Comparison of ENCODE assay signal across 23 cellular contexts in the genomic region with DNA sequence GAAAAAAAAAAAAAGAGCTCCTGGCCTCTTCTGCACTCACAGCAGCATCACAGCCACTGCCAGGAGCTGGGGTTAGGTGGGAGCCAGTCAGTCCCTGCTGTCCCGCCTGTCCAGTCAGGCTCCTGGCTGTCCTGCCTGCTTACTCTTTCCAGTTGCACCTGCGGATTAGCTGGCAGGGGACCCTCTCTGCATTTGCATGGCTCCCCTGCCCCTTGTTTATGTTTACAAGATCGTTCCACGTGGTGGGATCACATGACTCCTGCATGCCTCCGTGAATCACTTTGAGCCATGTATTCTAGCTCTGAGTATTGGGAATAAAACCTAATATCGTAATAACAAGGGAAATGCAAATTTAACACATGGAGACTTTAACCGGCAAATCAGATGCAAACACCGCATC. TPM values are rescaled to one million over a fixed set of nuclear protein-coding genes. Genes with fewer than 3 reads are reported as not detected.
DNase-seq lines count a peak whose midpoint lies in the region; ATAC-seq, FAIRE-seq and TF ChIP-seq lines count a peak whose summit lies in the region.
"Had no signal": no experiment of that assay in that cellular context is flagged by ENCODE, and none has a peak within 500 bp of the region (broad histone marks: within the 10 kb centered on the region; RNA-seq: fewer than 3 reads in every experiment).

No MANE protein-coding gene starts in this region.

- no peak overlapping the region for H2AFZ ChIP-seq in GM23338
- H2AFZ ChIP-seq in H1 (ENCODE audit: low read length), result no peak overlapping the region

- H2BK12ac ChIP-seq in H1 (ENCODE audit: low read depth, low read length), result no peak overlapping the region; the same call in 1 of the 2 replicates

- H3K23me2 ChIP-seq in H1 (ENCODE audit: low read depth, low read length), result peaks cover 3% of the 10 kb centered on the region; the same call in 1 of the 2 replicates

- H3K79me2 ChIP-seq in GM23338 (replicated peaks; ENCODE audit: insufficient read depth) (no peaks in the 10 kb centered on the region), H1 (ENCODE audit: control insufficient read depth in 1 of 2, insufficient read depth in 2 of 2, low read length in 2 of 2) (no peaks in the 10 kb centered on the region), mesendoderm (ENCODE audit: control insufficient read depth, insufficient read depth, low read length) (no peaks in the 10 kb centered on the region)

- H3K4me3 ChIP-seq in GM23338 (no peak overlapping the region), NT2/D1 (ENCODE audit: insufficient read length, low read depth) (no peak overlapping the region), H1 (ENCODE audit: extremely low read depth in 1 of 4, insufficient read depth in 2 of 4, low read depth in 3 of 4, low read length in 4 of 4) (peak overlapping the region in 2 of 4 experiments; percentile 7 to 28; a peak in 3 of 8 replicates), mesendoderm (ENCODE audit: low read length) (no peak overlapping the region), tibial artery (no peak overlapping the region), brain microvascular endothelial cell (ENCODE audit: low read depth, low read length) (no peak overlapping the region)
- H3K4me3 ChIP-seq: body of pancreas, heart right ventricle had no signal

- H3F3A ChIP-seq in GM23338 (replicated peaks; ENCODE audit: low read depth), result no peaks in the 10 kb centered on the region

- no peaks in the 10 kb centered on the region for H3K79me1 ChIP-seq in H1 (ENCODE audit: low read depth, low read length)
- H3K79me1 ChIP-seq in mesendoderm (ENCODE audit: low read length), result no peaks in the 10 kb centered on the region

- H2AK5ac ChIP-seq in H1 (ENCODE audit: low read depth, low read length) (no peak overlapping the region), mesendoderm (ENCODE audit: low read length) (no peak overlapping the region)

- ATAC-seq in GM23338 (peak; percentile 88), sciatic nerve (no peak)
- ATAC-seq: body of pancreas, heart right ventricle, PC-3 had no signal

- no peak overlapping the region for H3K27ac Mint-ChIP-seq in GM23338
- H3K27ac Mint-ChIP-seq: activated naive CD8-positive, alpha-beta T cell had no signal

- H3K36me3 ChIP-seq in GM23338 (ENCODE audit: insufficient read depth), result no peaks in the 10 kb centered on the region
- H3K36me3 ChIP-seq in NT2/D1 (ENCODE audit: insufficient read depth, insufficient read length, low read length), result no peaks in the 10 kb centered on the region
- no peaks in the 10 kb centered on the region for H3K36me3 ChIP-seq in H1 (ENCODE audit: control insufficient read depth in 2 of 4, insufficient read depth in 4 of 4, low read length in 3 of 4)
- H3K36me3 ChIP-seq in mesendoderm (ENCODE audit: control insufficient read depth, insufficient read depth, low read length), result no peaks in the 10 kb centered on the region
- no peaks in the 10 kb centered on the region for H3K36me3 ChIP-seq in tibial artery
- H3K36me3 ChIP-seq in brain microvascular endothelial cell (replicated peaks), result no peaks in the 10 kb centered on the region
- H3K36me3 ChIP-seq: BE2C, heart right ventricle had no signal

- no peak overlapping the region for H3K14ac ChIP-seq in H1 (ENCODE audit: insufficient read length)

- no peak overlapping the region for H3K56ac ChIP-seq in H1 (replicated peaks; ENCODE audit: insufficient read length, low read depth, low read length)
- H3K56ac ChIP-seq in mesendoderm (ENCODE audit: low read length), result no peak overlapping the region

- POLR2A ChIA-PET in H1 (lab: Charles Lee; ENCODE audit: partially characterized antibody), result interaction anchor here (1.1 to 1.2 kb wide), 3 partner anchors 11 to 258 kb away, joined by 3 to 4 read pairs (median 3); partner anchors contain the start of genes PACSIN2 and POLDIP3

- H2BK120ac ChIP-seq in H1 (replicated peaks; ENCODE audit: low read depth, low read length) (no peak overlapping the region), mesendoderm (ENCODE audit: low read depth, low read length) (no peak overlapping the region)

- WGBS in H1 (ENCODE audit: extremely low coverage in 1 of 2, insufficient coverage in 1 of 2, insufficient read length in 1 of 2, insufficient replicate concordance in 2 of 2, low coverage in 1 of 2, low lambda C conversion rate in 2 of 2, missing lambda C conversion rate in 1 of 2), 2 experiments, result 13% methylated on average over 8 of the region's 8 CpGs; no CpG with 5 or more reads in 1 of the 2 experiments
- WGBS in mesendoderm (ENCODE audit: extremely low coverage, insufficient coverage, low lambda C conversion rate), result no CpG with 5 or more reads among the region's 8 CpGs

- H2BK15ac ChIP-seq in H1 (ENCODE audit: low read length) (no peak overlapping the region; the same call in 1 of the 2 replicates), mesendoderm (replicated peaks; ENCODE audit: low read depth) (no peak overlapping the region)

- intact Hi-C loops in tibial artery (cut with DNase I; ENCODE audit: low total_unique reads) (no loop called here), sciatic nerve (cut with DNase I) (no loop called here)

- no peak overlapping the region for H2BK20ac ChIP-seq in H1 (ENCODE audit: low read length)

- H3K9me3 Mint-ChIP-seq in GM23338, result no peaks in the 10 kb centered on the region

- in situ Hi-C loops in brain microvascular endothelial cell (cut with HindIII; ENCODE audit: low pct_ligation_motif_present, low sequenced_read_pairs), result no loop called here

- H3K18ac ChIP-seq in H1 (ENCODE audit: extremely low read depth, low read length) (no peak overlapping the region; the same call in 1 of the 2 replicates), mesendoderm (ENCODE audit: low read length) (no peak overlapping the region)

- TF ChIP-seq RAD21 in H1 (IDR thresholded peaks at IDR 0.05 in 1 of 2, conservative IDR thresholded peaks at IDR 0.05 in 1 of 2; ENCODE audit: low read depth in 2 of 2, low read length in 2 of 2), result no peak

- H3K27me3 Mint-ChIP-seq in GM23338 (ENCODE audit: insufficient read depth, low read depth, poor library complexity), result peaks cover 9% of the 10 kb centered on the region

- no peak overlapping the region for H3K23ac ChIP-seq in H1 (ENCODE audit: insufficient read length)
- H3K23ac ChIP-seq in mesendoderm (ENCODE audit: low read length), result no peak overlapping the region

- peak overlapping the region; percentile 58; the same call in 1 of the 2 replicates for H3K4me2 ChIP-seq in GM23338
- H3K4me2 ChIP-seq in H1 (ENCODE audit: insufficient read depth in 1 of 2, low read depth in 2 of 2, low read length in 2 of 2), result peak overlapping the region; percentile 60 to 72
- H3K4me2 ChIP-seq in mesendoderm (ENCODE audit: low read length), result no peak overlapping the region

- H3K27me3 ChIP-seq in GM23338 (ENCODE audit: insufficient read depth) (no peaks in the 10 kb centered on the region), NT2/D1 (ENCODE audit: insufficient read depth, insufficient read length) (no peaks in the 10 kb centered on the region), H1 (replicated peaks in 1 of 4; ENCODE audit: control insufficient read depth in 3 of 4, extremely low read depth in 1 of 4, insufficient read depth in 3 of 4, low read length in 3 of 4) (no peaks in the 10 kb centered on the region; a peak in 1 of 7 replicates), mesendoderm (ENCODE audit: insufficient read depth, low read length, poor library complexity) (no peaks in the 10 kb centered on the region), tibial artery (peaks cover 0 to 3% of the 10 kb centered on the region in 2 donors), brain microvascular endothelial cell (replicated peaks) (no peaks in the 10 kb centered on the region)
- H3K27me3 ChIP-seq: BE2C, body of pancreas, heart right ventricle had no signal

- no peak overlapping the region for H4K5ac ChIP-seq in H1 (ENCODE audit: insufficient read length, low read depth, low read length)
- H4K5ac ChIP-seq in mesendoderm (ENCODE audit: low read length), result no peak overlapping the region

- peak; percentile 85 for FAIRE-seq in H1 (lab: Jason Lieb, UNC)
- FAIRE-seq: endometrium, keratinocyte had no signal

- H3K36me3 Mint-ChIP-seq in GM23338 (ENCODE audit: low read depth), result no peaks in the 10 kb centered on the region
- H3K36me3 Mint-ChIP-seq: activated naive CD8-positive, alpha-beta T cell had no signal

- H3K4me1 Mint-ChIP-seq in GM23338, result peaks cover 19% of the 10 kb centered on the region; the same call in 2 of the 3 replicates

- no peak for TF ChIP-seq POLR2A in H1 (IDR thresholded peaks at IDR 0.05; ENCODE audit: control extremely low read depth in 1 of 2, low read depth in 2 of 2, low read length in 2 of 2)

- H3K9me3 ChIP-seq in NT2/D1 (ENCODE audit: insufficient read depth, low read length), result no peaks in the 10 kb centered on the region
- no peaks in the 10 kb centered on the region for H3K9me3 ChIP-seq in H1 (ENCODE audit: insufficient read depth in 2 of 2, low read depth in 1 of 2, low read length in 1 of 2)
- H3K9me3 ChIP-seq in tibial artery, result no peaks in the 10 kb centered on the region
- H3K9me3 ChIP-seq: BE2C, body of pancreas, Caco-2, heart right ventricle had no signal

- TF ChIP-seq EP300 in H1 (IDR thresholded peaks at IDR 0.05; ENCODE audit: borderline replicate concordance in 1 of 2, low read depth in 2 of 2, low read length in 2 of 2), result no peak

- no peak for TF ChIP-seq CTCF in GM23338 (conservative IDR thresholded peaks at IDR 0.05; ENCODE audit: low read depth in 2 of 2)
- TF ChIP-seq CTCF in H1 (IDR thresholded peaks at IDR 0.05; ENCODE audit: control extremely low read depth in 1 of 3, insufficient read depth in 1 of 3, low read depth in 1 of 3, low read length in 3 of 3), result no peak
- no peak for TF ChIP-seq CTCF in tibial artery (IDR thresholded peaks at IDR 0.05)
- no peak for TF ChIP-seq CTCF in brain microvascular endothelial cell (IDR thresholded peaks at IDR 0.05; ENCODE audit: low read depth, low read length, missing control alignments)

- no peaks in the 10 kb centered on the region for H3K9me2 ChIP-seq in GM23338 (ENCODE audit: insufficient read depth)

- H3K4me1 ChIP-seq in GM23338 (ENCODE audit: insufficient read depth) (peaks cover 7% of the 10 kb centered on the region; the same call in 1 of the 2 replicates), NT2/D1 (ENCODE audit: insufficient read depth, insufficient read length) (peaks cover 4% of the 10 kb centered on the region), H1 (replicated peaks in 1 of 4; ENCODE audit: control insufficient read depth in 3 of 4, insufficient read depth in 4 of 4, low read length in 3 of 4) (peaks cover 0 to 11% (median 4%) of the 10 kb centered on the region in 4 experiments; a peak in 5 of 7 replicates), mesendoderm (ENCODE audit: control insufficient read depth, low read depth, low read length) (no peaks in the 10 kb centered on the region), tibial artery (peaks cover 0 to 17% (median 0%) of the 10 kb centered on the region in 4 donors)
- H3K4me1 ChIP-seq: BE2C had no signal

- peak overlapping the region; percentile 54 for H3K4me3 Mint-ChIP-seq in GM23338
- H3K4me3 Mint-ChIP-seq: activated naive CD8-positive, alpha-beta T cell had no signal

- H4K8ac ChIP-seq in H1 (ENCODE audit: extremely low read depth, insufficient read depth, low read length) (no peak overlapping the region), mesendoderm (ENCODE audit: low read depth, low read length) (no peak overlapping the region)

- H3K27ac ChIP-seq in GM23338 (ENCODE audit: low read depth) (no peak overlapping the region), H1 (ENCODE audit: low read depth, low read length) (no peak overlapping the region), mesendoderm (ENCODE audit: low read depth, low read length) (no peak overlapping the region), tibial artery (no peak overlapping the region), brain microvascular endothelial cell (no peak overlapping the region)
- H3K27ac ChIP-seq: body of pancreas, heart right ventricle had no signal

- CTCF ChIA-PET in H1 (lab: Charles Lee; ENCODE audit: partially characterized antibody), result interaction anchor here (0.7 to 1.7 kb wide), 7 partner anchors 9 to 116 kb away, joined by 3 to 6 read pairs (median 3); no protein-coding TSS in a partner anchor

- H3K9ac ChIP-seq in NT2/D1 (ENCODE audit: insufficient read length, low read depth) (no peak overlapping the region), H1 (replicated peaks in 1 of 4; ENCODE audit: extremely low read depth in 1 of 4, low read depth in 3 of 4, low read length in 3 of 4) (no peak overlapping the region), mesendoderm (ENCODE audit: low read length) (no peak overlapping the region)

- H3K4ac ChIP-seq in H1 (replicated peaks; ENCODE audit: insufficient read length, low read depth, low read length), result peak overlapping the region; percentile 38
- no peak overlapping the region for H3K4ac ChIP-seq in mesendoderm (ENCODE audit: low read depth, low read length)

- H2BK5ac ChIP-seq in H1 (ENCODE audit: low read depth, low read length), result no peak overlapping the region
- H2BK5ac ChIP-seq in mesendoderm (ENCODE audit: low read length), result no peak overlapping the region

- H4K91ac ChIP-seq in H1 (replicated peaks; ENCODE audit: insufficient read length, low read length), result no peak overlapping the region

- DNase-seq in GM23338 (ENCODE audit: low spot score), result peak; percentile 76
- peak; percentile 30 for DNase-seq in NT2/D1 (ENCODE audit: low read depth, low spot score)
- DNase-seq in H1 (ENCODE audit: low read depth in 1 of 2, low spot score in 2 of 2), result peak in 1 of 2 experiments; percentile 62
- DNase-seq in mesendoderm, result peak; percentile 19
- no peak for DNase-seq in tibial artery
- DNase-seq in sciatic nerve (ENCODE audit: low spot score), result no peak
- DNase-seq in T-helper 1 cell, result no peak
- no peak for DNase-seq in brain microvascular endothelial cell
- DNase-seq: activated CD4-positive, alpha-beta T cell treated with anti-CD3 and anti-CD28 coated beads for 4 hours; BE2C; body of pancreas; Caco-2; cortex of kidney; heart right ventricle; NCI-H1105 treated with DMSO at 0.1 percent for 48 hours; NCI-H2081 treated with DMSO at 0.1 percent for 48 hours; NCI-H524; nucleus accumbens; PC-3 had no signal

- no peaks in the 10 kb centered on the region for H4K20me1 ChIP-seq in GM23338 (replicated peaks; ENCODE audit: insufficient read depth)
- no peaks in the 10 kb centered on the region for H4K20me1 ChIP-seq in H1 (replicated peaks in 1 of 2; ENCODE audit: control insufficient read depth in 1 of 2, insufficient read depth in 2 of 2, low read length in 2 of 2)

RNA-seq across cellular contexts. Expression of gene A4GALT, which starts 36.8 kb away (rescaled TPM):
- 12.7 and 16.2 TPM in 2 replicates for total RNA-seq in GM23338 (2014; rRNA removed; shearing (Covaris generic))
- 7.0 and 8.9 TPM in 2 replicates for polyA plus RNA-seq in GM23338 (2016; fragmentation: Nextera tagmentation; extraction: Ambion mirVana)
- 13.8 and 13.9 TPM in 2 replicates for total RNA-seq in H1 (2021; fragmentation: NEBNext Ultra II Directional; extraction: Animal tissue kit (Norgen Biotek cat#: 25700))
- polyA plus RNA-seq in H1 (2011; rRNA removed), result 7.2 and 13.1 TPM in 2 replicates
- 9.2 TPM for polyA plus RNA-seq in H1 (2011; cell fraction: cytosol; rRNA removed)
- 11.9 TPM for polyA plus RNA-seq in H1 (2011; cell fraction: nucleus; rRNA removed)
- polyA plus RNA-seq in H1 (2012, experiment 1 of 2), result 6.9 to 12.0 TPM (median 8.7 TPM) in 4 replicates
- polyA plus RNA-seq in H1 (2012, experiment 2 of 2), result 7.6 TPM
- polyA plus RNA-seq in H1 (2013, experiment 1 of 2), result 10.5 TPM
- polyA plus RNA-seq in H1 (2013, experiment 2 of 2), result 11.0 TPM
- 3.9 and 7.0 TPM in 2 replicates for polyA minus RNA-seq in H1 (2011; rRNA and poly(A)+ RNA removed)
- 9.8 TPM for polyA minus RNA-seq in H1 (2011; cell fraction: cytosol; rRNA and poly(A)+ RNA removed)
- polyA minus RNA-seq in H1 (2011; cell fraction: nucleus; rRNA and poly(A)+ RNA removed), result 9.6 TPM
- polyA plus RNA-seq in mesendoderm (2013, experiment 1 of 2), result 5.9 TPM
- 5.8 TPM for polyA plus RNA-seq in mesendoderm (2013, experiment 2 of 2)
- total RNA-seq in sciatic nerve, result 106 TPM
- total RNA-seq: T-helper 1 cell treated with Interleukin-12 subunit alpha and Interleukin-12 subunit beta and Interleukin-4 antibody, amounts not matched to agents 30 ng/mL and 1 ng/mL, for 36 hours had no signal

Comparison
In these comparisons a context has a peak if more than half of its experiments do, and no peak if none do; other contexts are left out.
1. DNase-seq: peak in GM23338 (single experiment), NT2/D1 (single experiment) and mesendoderm (single experiment); none in tibial artery (0 of 2), sciatic nerve (single experiment), T-helper 1 cell (0 of 5) and brain microvascular endothelial cell (single experiment).